In the genomic region with DNA sequence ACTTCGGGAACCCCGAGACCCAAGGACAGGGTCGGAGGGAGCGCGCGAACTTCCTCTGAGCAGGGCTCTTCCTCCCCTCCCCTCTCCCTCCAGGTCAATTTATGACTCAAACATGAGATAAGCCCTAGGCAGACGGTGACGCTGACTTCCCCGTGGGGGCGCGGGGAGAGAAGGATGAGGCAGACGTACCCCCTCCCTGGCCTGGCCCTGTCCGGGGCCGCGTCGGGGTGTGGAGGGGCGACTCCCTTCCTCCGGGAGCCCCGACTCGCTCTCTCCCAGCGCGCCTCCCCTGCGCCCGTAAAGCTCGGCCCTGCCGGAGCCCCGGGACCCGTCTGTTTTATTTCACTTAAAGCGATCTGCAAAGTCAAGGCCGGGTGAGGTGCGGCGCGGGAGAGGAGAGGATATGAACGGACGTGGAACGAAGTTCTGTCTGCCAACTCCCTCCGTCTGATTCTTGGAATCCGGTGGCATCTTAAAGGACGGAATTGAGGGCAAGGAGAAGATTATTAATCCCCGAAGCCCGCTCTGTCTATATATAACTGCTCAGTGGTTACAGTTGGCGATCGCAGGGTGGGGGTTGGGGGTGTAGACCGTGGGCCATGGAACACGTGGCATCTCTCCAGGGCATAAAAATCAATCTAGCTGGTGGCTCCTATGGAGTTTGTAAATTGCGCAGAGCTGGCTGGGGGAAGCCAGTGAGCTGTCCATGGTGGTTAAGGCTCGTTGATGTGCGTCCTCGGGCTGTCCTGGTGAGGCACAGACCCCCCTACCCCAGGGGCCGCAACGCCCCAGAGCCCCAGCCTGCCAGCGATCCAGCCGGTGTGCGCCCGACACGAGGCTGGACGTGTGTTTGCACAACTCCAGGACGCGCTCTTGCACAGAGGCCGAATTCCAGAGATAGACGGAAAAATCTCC, we compare ENCODE assay signal across 1 cellular context.
TF ChIP-seq lines count a peak whose summit lies in the region.

No MANE protein-coding gene starts in this region.

TF ChIP-seq in K562, 482 proteins besides CTCF, POLR2A, EP300 and RAD21 (continued from another document and continues in another):
- TF ChIP-seq, protein P1, sequence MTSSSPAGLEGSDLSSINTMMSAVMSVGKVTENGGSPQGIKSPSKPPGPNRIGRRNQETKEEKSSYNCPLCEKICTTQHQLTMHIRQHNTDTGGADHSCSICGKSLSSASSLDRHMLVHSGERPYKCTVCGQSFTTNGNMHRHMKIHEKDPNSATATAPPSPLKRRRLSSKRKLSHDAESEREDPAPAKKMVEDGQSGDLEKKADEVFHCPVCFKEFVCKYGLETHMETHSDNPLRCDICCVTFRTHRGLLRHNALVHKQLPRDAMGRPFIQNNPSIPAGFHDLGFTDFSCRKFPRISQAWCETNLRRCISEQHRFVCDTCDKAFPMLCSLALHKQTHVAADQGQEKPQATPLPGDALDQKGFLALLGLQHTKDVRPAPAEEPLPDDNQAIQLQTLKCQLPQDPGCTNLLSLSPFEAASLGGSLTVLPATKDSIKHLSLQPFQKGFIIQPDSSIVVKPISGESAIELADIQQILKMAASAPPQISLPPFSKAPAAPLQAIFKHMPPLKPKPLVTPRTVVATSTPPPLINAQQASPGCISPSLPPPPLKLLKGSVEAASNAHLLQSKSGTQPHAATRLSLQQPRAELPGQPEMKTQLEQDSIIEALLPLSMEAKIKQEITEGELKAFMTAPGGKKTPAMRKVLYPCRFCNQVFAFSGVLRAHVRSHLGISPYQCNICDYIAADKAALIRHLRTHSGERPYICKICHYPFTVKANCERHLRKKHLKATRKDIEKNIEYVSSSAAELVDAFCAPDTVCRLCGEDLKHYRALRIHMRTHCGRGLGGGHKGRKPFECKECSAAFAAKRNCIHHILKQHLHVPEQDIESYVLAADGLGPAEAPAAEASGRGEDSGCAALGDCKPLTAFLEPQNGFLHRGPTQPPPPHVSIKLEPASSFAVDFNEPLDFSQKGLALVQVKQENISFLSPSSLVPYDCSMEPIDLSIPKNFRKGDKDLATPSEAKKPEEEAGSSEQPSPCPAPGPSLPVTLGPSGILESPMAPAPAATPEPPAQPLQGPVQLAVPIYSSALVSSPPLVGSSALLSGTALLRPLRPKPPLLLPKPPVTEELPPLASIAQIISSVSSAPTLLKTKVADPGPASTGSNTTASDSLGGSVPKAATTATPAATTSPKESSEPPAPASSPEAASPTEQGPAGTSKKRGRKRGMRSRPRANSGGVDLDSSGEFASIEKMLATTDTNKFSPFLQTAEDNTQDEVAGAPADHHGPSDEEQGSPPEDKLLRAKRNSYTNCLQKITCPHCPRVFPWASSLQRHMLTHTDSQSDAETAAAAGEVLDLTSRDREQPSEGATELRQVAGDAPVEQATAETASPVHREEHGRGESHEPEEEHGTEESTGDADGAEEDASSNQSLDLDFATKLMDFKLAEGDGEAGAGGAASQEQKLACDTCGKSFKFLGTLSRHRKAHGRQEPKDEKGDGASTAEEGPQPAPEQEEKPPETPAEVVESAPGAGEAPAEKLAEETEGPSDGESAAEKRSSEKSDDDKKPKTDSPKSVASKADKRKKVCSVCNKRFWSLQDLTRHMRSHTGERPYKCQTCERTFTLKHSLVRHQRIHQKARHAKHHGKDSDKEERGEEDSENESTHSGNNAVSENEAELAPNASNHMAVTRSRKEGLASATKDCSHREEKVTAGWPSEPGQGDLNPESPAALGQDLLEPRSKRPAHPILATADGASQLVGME (CRISPR knock-in tag; IDR thresholded peaks at IDR 0.05): no peak
- TF ChIP-seq TBP (optimal IDR thresholded peaks at IDR 0.05; ENCODE audit: low read depth, low read length) (peak; percentile 19), ERF (CRISPR knock-in tag; IDR thresholded peaks at IDR 0.05) (no peak), ILK (tag; IDR thresholded peaks at IDR 0.05; ENCODE audit: borderline replicate concordance, low read depth) (no peak), STAG1 (CRISPR knock-in tag; IDR thresholded peaks at IDR 0.05; ENCODE audit: borderline replicate concordance) (no peak), SREBF1 (IDR thresholded peaks at IDR 0.05; ENCODE audit: borderline replicate concordance, low read depth, low read length) (no peak), RCOR1 (IDR thresholded peaks at IDR 0.05; ENCODE audit: borderline replicate concordance in 1 of 2, low read depth in 2 of 2, low read length in 2 of 2) (peak in 1 of 2 experiments; percentile 38; a peak in 1 of 4 replicates), ZNF324 (CRISPR knock-in tag; IDR thresholded peaks at IDR 0.05) (no peak), KDM1A (IDR thresholded peaks at IDR 0.05) (0 out of 4 replicates have a peak, but pooled peaks of 1 of the 2 experiments have one; percentile 25), SMAD4 (CRISPR knock-in tag; conservative IDR thresholded peaks at IDR 0.05) (peak; percentile 70), FOS (IDR thresholded peaks at IDR 0.05; ENCODE audit: extremely low read depth, insufficient read length) (peak; percentile 28), KAT8 (IDR thresholded peaks at IDR 0.05; ENCODE audit: low read depth) (no peak), SIN3B (IDR thresholded peaks at IDR 0.05; ENCODE audit: low read depth) (no peak), CTBP1 (IDR thresholded peaks at IDR 0.05; ENCODE audit: borderline replicate concordance) (no peak; the same call in 1 of the 2 replicates), RBM39 (optimal IDR thresholded peaks at IDR 0.05; ENCODE audit: low read depth, low read length) (no peak), ARHGAP35 (IDR thresholded peaks at IDR 0.05; ENCODE audit: partially characterized antibody) (no peak), PHB (CRISPR knock-in tag; IDR thresholded peaks at IDR 0.05) (no peak), CREM (IDR thresholded peaks at IDR 0.05; ENCODE audit: low read depth) (peak; percentile 90), NFE2 (IDR thresholded peaks at IDR 0.05; ENCODE audit: low read depth) (no peak), ARID1B (IDR thresholded peaks at IDR 0.05) (peak; percentile 66), ZKSCAN8 (CRISPR knock-in tag; IDR thresholded peaks at IDR 0.05) (no peak)
- TF ChIP-seq, protein P2, sequence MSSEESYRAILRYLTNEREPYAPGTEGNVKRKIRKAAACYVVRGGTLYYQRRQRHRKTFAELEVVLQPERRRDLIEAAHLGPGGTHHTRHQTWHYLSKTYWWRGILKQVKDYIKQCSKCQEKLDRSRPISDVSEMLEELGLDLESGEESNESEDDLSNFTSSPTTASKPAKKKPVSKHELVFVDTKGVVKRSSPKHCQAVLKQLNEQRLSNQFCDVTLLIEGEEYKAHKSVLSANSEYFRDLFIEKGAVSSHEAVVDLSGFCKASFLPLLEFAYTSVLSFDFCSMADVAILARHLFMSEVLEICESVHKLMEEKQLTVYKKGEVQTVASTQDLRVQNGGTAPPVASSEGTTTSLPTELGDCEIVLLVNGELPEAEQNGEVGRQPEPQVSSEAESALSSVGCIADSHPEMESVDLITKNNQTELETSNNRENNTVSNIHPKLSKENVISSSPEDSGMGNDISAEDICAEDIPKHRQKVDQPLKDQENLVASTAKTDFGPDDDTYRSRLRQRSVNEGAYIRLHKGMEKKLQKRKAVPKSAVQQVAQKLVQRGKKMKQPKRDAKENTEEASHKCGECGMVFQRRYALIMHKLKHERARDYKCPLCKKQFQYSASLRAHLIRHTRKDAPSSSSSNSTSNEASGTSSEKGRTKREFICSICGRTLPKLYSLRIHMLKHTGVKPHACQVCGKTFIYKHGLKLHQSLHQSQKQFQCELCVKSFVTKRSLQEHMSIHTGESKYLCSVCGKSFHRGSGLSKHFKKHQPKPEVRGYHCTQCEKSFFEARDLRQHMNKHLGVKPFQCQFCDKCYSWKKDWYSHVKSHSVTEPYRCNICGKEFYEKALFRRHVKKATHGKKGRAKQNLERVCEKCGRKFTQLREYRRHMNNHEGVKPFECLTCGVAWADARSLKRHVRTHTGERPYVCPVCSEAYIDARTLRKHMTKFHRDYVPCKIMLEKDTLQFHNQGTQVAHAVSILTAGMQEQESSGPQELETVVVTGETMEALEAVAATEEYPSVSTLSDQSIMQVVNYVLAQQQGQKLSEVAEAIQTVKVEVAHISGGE (CRISPR knock-in tag; IDR thresholded peaks at IDR 0.05): 0 out of 6 replicates have a peak, but pooled peaks of 1 of the 3 experiments have one; percentile 26
- TF ChIP-seq, protein P3, sequence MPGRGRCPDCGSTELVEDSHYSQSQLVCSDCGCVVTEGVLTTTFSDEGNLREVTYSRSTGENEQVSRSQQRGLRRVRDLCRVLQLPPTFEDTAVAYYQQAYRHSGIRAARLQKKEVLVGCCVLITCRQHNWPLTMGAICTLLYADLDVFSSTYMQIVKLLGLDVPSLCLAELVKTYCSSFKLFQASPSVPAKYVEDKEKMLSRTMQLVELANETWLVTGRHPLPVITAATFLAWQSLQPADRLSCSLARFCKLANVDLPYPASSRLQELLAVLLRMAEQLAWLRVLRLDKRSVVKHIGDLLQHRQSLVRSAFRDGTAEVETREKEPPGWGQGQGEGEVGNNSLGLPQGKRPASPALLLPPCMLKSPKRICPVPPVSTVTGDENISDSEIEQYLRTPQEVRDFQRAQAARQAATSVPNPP (IDR thresholded peaks at IDR 0.05; ENCODE audit: borderline replicate concordance, insufficient read depth, insufficient read length): no peak
- TF ChIP-seq, protein P4, sequence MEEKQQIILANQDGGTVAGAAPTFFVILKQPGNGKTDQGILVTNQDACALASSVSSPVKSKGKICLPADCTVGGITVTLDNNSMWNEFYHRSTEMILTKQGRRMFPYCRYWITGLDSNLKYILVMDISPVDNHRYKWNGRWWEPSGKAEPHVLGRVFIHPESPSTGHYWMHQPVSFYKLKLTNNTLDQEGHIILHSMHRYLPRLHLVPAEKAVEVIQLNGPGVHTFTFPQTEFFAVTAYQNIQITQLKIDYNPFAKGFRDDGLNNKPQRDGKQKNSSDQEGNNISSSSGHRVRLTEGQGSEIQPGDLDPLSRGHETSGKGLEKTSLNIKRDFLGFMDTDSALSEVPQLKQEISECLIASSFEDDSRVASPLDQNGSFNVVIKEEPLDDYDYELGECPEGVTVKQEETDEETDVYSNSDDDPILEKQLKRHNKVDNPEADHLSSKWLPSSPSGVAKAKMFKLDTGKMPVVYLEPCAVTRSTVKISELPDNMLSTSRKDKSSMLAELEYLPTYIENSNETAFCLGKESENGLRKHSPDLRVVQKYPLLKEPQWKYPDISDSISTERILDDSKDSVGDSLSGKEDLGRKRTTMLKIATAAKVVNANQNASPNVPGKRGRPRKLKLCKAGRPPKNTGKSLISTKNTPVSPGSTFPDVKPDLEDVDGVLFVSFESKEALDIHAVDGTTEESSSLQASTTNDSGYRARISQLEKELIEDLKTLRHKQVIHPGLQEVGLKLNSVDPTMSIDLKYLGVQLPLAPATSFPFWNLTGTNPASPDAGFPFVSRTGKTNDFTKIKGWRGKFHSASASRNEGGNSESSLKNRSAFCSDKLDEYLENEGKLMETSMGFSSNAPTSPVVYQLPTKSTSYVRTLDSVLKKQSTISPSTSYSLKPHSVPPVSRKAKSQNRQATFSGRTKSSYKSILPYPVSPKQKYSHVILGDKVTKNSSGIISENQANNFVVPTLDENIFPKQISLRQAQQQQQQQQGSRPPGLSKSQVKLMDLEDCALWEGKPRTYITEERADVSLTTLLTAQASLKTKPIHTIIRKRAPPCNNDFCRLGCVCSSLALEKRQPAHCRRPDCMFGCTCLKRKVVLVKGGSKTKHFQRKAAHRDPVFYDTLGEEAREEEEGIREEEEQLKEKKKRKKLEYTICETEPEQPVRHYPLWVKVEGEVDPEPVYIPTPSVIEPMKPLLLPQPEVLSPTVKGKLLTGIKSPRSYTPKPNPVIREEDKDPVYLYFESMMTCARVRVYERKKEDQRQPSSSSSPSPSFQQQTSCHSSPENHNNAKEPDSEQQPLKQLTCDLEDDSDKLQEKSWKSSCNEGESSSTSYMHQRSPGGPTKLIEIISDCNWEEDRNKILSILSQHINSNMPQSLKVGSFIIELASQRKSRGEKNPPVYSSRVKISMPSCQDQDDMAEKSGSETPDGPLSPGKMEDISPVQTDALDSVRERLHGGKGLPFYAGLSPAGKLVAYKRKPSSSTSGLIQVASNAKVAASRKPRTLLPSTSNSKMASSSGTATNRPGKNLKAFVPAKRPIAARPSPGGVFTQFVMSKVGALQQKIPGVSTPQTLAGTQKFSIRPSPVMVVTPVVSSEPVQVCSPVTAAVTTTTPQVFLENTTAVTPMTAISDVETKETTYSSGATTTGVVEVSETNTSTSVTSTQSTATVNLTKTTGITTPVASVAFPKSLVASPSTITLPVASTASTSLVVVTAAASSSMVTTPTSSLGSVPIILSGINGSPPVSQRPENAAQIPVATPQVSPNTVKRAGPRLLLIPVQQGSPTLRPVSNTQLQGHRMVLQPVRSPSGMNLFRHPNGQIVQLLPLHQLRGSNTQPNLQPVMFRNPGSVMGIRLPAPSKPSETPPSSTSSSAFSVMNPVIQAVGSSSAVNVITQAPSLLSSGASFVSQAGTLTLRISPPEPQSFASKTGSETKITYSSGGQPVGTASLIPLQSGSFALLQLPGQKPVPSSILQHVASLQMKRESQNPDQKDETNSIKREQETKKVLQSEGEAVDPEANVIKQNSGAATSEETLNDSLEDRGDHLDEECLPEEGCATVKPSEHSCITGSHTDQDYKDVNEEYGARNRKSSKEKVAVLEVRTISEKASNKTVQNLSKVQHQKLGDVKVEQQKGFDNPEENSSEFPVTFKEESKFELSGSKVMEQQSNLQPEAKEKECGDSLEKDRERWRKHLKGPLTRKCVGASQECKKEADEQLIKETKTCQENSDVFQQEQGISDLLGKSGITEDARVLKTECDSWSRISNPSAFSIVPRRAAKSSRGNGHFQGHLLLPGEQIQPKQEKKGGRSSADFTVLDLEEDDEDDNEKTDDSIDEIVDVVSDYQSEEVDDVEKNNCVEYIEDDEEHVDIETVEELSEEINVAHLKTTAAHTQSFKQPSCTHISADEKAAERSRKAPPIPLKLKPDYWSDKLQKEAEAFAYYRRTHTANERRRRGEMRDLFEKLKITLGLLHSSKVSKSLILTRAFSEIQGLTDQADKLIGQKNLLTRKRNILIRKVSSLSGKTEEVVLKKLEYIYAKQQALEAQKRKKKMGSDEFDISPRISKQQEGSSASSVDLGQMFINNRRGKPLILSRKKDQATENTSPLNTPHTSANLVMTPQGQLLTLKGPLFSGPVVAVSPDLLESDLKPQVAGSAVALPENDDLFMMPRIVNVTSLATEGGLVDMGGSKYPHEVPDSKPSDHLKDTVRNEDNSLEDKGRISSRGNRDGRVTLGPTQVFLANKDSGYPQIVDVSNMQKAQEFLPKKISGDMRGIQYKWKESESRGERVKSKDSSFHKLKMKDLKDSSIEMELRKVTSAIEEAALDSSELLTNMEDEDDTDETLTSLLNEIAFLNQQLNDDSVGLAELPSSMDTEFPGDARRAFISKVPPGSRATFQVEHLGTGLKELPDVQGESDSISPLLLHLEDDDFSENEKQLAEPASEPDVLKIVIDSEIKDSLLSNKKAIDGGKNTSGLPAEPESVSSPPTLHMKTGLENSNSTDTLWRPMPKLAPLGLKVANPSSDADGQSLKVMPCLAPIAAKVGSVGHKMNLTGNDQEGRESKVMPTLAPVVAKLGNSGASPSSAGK (IDR thresholded peaks at IDR 0.05): no peak
- TF ChIP-seq, protein P5, sequence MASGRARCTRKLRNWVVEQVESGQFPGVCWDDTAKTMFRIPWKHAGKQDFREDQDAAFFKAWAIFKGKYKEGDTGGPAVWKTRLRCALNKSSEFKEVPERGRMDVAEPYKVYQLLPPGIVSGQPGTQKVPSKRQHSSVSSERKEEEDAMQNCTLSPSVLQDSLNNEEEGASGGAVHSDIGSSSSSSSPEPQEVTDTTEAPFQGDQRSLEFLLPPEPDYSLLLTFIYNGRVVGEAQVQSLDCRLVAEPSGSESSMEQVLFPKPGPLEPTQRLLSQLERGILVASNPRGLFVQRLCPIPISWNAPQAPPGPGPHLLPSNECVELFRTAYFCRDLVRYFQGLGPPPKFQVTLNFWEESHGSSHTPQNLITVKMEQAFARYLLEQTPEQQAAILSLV (tag; IDR thresholded peaks at IDR 0.05): no peak
- TF ChIP-seq, protein P6, sequence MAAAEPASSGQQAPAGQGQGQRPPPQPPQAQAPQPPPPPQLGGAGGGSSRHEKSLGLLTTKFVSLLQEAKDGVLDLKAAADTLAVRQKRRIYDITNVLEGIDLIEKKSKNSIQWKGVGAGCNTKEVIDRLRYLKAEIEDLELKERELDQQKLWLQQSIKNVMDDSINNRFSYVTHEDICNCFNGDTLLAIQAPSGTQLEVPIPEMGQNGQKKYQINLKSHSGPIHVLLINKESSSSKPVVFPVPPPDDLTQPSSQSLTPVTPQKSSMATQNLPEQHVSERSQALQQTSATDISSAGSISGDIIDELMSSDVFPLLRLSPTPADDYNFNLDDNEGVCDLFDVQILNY (CRISPR knock-in tag; IDR thresholded peaks at IDR 0.05): no peak
